In the genomic region with DNA sequence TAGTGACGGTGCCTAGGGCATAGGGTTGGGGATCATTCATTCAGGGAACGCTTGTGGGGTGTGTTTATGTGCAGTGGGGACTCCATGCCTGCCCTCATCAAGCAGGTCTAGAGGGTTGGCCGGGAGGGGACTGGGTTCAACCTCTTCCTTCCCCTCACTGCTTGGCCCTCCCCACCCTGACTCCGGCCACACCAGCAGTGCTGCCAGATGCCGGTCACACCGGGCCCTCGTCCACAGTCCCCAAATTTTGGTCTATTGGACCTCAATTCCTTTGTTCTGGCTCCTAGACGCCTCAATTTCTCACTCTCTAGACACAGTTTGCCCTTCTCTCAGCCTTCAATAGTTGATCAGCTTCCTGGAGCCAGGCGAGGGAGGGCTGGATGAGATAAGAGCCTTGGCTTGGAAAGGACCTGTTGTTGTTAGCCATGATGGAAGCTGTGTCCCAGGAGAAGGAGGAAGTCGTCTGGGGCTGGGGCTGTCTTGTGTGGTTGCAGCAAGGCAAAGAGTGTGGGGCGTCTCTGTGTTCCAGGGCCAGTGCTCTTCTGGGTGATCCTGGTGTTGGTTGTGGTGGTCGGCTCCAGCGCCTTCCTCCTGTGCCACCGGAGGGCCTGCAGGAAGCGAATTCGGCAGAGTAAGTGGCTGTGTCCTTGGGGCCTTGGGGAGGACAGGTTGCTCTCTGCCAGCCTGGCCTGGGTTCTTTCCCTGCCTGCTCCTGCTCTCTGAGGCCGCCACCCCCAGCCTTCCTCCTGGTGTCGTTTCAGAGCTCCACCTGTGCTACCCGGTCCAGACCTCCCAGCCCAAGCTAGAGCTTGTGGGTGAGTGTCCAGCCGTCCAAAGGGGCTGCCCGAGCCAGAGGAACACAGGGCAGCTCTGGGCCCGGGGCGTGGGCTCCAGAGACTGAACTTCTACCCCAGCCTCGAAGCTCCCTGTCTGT, we compare ENCODE assay signal across 11 cellular contexts. TPM values are rescaled to one million over a fixed set of nuclear protein-coding genes. Genes with fewer than 3 reads are reported as not detected.
DNase-seq lines count a peak whose midpoint lies in the region; ATAC-seq, FAIRE-seq and TF ChIP-seq lines count a peak whose summit lies in the region.
"Had no signal": no experiment of that assay in that cellular context is flagged by ENCODE, and none has a peak within 500 bp of the region (broad histone marks: within the 10 kb centered on the region; RNA-seq: fewer than 3 reads in every experiment).

No MANE protein-coding gene starts in this region.

- DNase-seq in DMS 273 (lab: John Stamatoyannopoulos, UW; ENCODE audit: unreplicated experiment) (peak; percentile 16), DMS 273 treated with DMSO at 0.1 percent for 48 hours (lab: John Stamatoyannopoulos, UW) (no peak), T-helper 17 cell (no peak), left ventricle myocardium inferior (no peak), NCI-H2029 (lab: John Stamatoyannopoulos, UW) (no peak), cerebellum (ENCODE audit: low spot score) (no peak), frontal cortex (ENCODE audit: low spot score in 2 of 2) (no peak)

- H3K27ac ChIP-seq in left ventricle myocardium inferior (replicated peaks) (peak overlapping the region; percentile 37), skeletal muscle tissue (ENCODE audit: low read depth, low read length) (peak overlapping the region; percentile 37)
- H3K27ac ChIP-seq: 22Rv1, brain microvascular endothelial cell had no signal

- peak overlapping the region; percentile 35 for H3K4me3 ChIP-seq in left ventricle myocardium inferior
- peak overlapping the region; percentile 9 to 49 (median 38) for H3K4me3 ChIP-seq in skeletal muscle tissue (ENCODE audit: low read length in 3 of 3)

- intact Hi-C loops in left ventricle myocardium inferior (cut with micrococcal nuclease), result loop anchor here (2.0 kb wide), 1 partner anchor 83 kb away; no protein-coding TSS in a partner anchor

- H3K9ac ChIP-seq in skeletal muscle tissue (ENCODE audit: low read depth in 1 of 3, low read length in 3 of 3), result peak overlapping the region in 2 of 3 donors; percentile 33 to 45

- peaks cover 17% of the 10 kb centered on the region for H3K4me1 ChIP-seq in left ventricle myocardium inferior
- peaks cover 8 to 31% (median 15%) of the 10 kb centered on the region in 3 donors for H3K4me1 ChIP-seq in skeletal muscle tissue (ENCODE audit: control insufficient read depth in 3 of 3, insufficient read depth in 3 of 3, low read length in 3 of 3)

- H3K4me3 Mint-ChIP-seq in T-helper 17 cell, result peak overlapping the region; percentile 66

- peaks cover 40% of the 10 kb centered on the region for H3K4me1 Mint-ChIP-seq in T-helper 17 cell

- no peak for TF ChIP-seq CTCF in left ventricle myocardium inferior (IDR thresholded peaks at IDR 0.05; ENCODE audit: borderline replicate concordance)

- FAIRE-seq in frontal cortex (lab: Jason Lieb, UNC), result no peak

- H3K36me3 Mint-ChIP-seq in T-helper 17 cell (ENCODE audit: low read depth), result no peaks in the 10 kb centered on the region

- H3K9me3 ChIP-seq in T-helper 17 cell (ENCODE audit: control insufficient read depth, low read length, poor library complexity, severe bottlenecking), result no peaks in the 10 kb centered on the region
- no peaks in the 10 kb centered on the region for H3K9me3 ChIP-seq in left ventricle myocardium inferior (replicated peaks)
- no peaks in the 10 kb centered on the region for H3K9me3 ChIP-seq in skeletal muscle tissue (ENCODE audit: control insufficient read depth in 3 of 3, low read length in 3 of 3)

- H3K36me3 ChIP-seq in left ventricle myocardium inferior (no peaks in the 10 kb centered on the region), skeletal muscle tissue (ENCODE audit: control insufficient read depth in 3 of 3, insufficient read depth in 3 of 3, low read length in 3 of 3) (no peaks in the 10 kb centered on the region)
- H3K36me3 ChIP-seq: brain microvascular endothelial cell had no signal

- no peak for ATAC-seq in T-helper 17 cell

- H3K27ac Mint-ChIP-seq in T-helper 17 cell, result peak overlapping the region; percentile 53

- no peaks in the 10 kb centered on the region for H3K27me3 Mint-ChIP-seq in T-helper 17 cell

- peaks cover 17% of the 10 kb centered on the region for H3K27me3 ChIP-seq in left ventricle myocardium inferior (ENCODE audit: low read depth)
- H3K27me3 ChIP-seq in skeletal muscle tissue (ENCODE audit: control insufficient read depth in 3 of 3, insufficient read depth in 3 of 3, low read length in 3 of 3), result no peaks in the 10 kb centered on the region

RNA-seq across cellular contexts. Expression of a gene that starts 41.1 kb away (rescaled TPM):
- 100 to 1,000 TPM; 127 to 132 TPM for total RNA-seq in T-helper 17 cell
- 16.2 TPM for total RNA-seq in left ventricle myocardium inferior
- total RNA-seq in skeletal muscle tissue, result 9.9 TPM
- 3.7 TPM for total RNA-seq in cerebellum
- 2.0 TPM for total RNA-seq in frontal cortex
- total RNA-seq: RPMI7951 had no signal
